ENCODE assay signal across 10 cellular contexts in genomic region chr6:112232845-112233256, GRCh38. TPM values are rescaled to one million over a fixed set of nuclear protein-coding genes. Genes with fewer than 3 reads are reported as not detected.
DNase-seq lines count a peak whose midpoint lies in the region; ATAC-seq lines count a peak whose summit lies in the region.
"Had no signal": no experiment of that assay in that cellular context is flagged by ENCODE, and none has a peak within 500 bp of the region (broad histone marks: within the 10 kb centered on the region; RNA-seq: fewer than 3 reads in every experiment).

No MANE protein-coding gene starts in this region.

- intact Hi-C loops in cardiac septum (cut with DNase I) (loop anchor here (5.0 kb wide), 1 partner anchor 54 kb away; no protein-coding TSS in a partner anchor), sciatic nerve (cut with DNase I) (no loop called here)

- H3K27ac ChIP-seq in angular gyrus (ENCODE audit: low read depth, low read length) = peak overlapping the region; percentile 26

- DNase-seq in EH (ENCODE audit: low read depth) = peak; percentile 95
- DNase-seq in cardiac septum (ENCODE audit: low spot score) = peak; percentile 81
- DNase-seq in sciatic nerve (ENCODE audit: low spot score) = peak; percentile 64
- no peak for DNase-seq in iPS-NIHi11 (ENCODE audit: low spot score)
- no peak for DNase-seq in activated T-cell treated with anti-CD3 and anti-CD28 coated beads for 4 hours
- DNase-seq in NCI-H1694 treated with DMSO at 0.1 percent for 48 hours (lab: John Stamatoyannopoulos, UW) = no peak
- DNase-seq: cerebellar nuclear complex; stimulated activated naive CD8-positive, alpha-beta T cell treated with anti-CD3 and anti-CD28 coated beads, Interleukin-15, amount 100 ng/mL, for 72 hours had no signal

- ATAC-seq in sciatic nerve (peak; percentile 59), GM21825 (IDR thresholded peaks at IDR 0.05; ENCODE audit: unreplicated experiment) (no peak)
- ATAC-seq: stimulated activated naive CD8-positive, alpha-beta T cell treated with anti-CD3 and anti-CD28 coated beads, Interleukin-15, amount 100 ng/mL, for 72 hours had no signal

RNA-seq across cellular contexts. Expression of gene LAMA4, which starts 21.5 kb away (rescaled TPM):
- total RNA-seq in cardiac septum (93.9 TPM), sciatic nerve (332 TPM)

Comparison
In these comparisons a context has a peak if more than half of its experiments do, and no peak if none do; other contexts are left out.
1. DNase-seq: peak in EH (single experiment), cardiac septum (single experiment) and sciatic nerve (single experiment); none in iPS-NIHi11 (single experiment), activated T-cell treated with anti-CD3 and anti-CD28 coated beads for 4 hours (single experiment) and NCI-H1694 treated with DMSO at 0.1 percent for 48 hours (single experiment).